Comparison of ENCODE assay signal across 29 cellular contexts in the genomic region with DNA sequence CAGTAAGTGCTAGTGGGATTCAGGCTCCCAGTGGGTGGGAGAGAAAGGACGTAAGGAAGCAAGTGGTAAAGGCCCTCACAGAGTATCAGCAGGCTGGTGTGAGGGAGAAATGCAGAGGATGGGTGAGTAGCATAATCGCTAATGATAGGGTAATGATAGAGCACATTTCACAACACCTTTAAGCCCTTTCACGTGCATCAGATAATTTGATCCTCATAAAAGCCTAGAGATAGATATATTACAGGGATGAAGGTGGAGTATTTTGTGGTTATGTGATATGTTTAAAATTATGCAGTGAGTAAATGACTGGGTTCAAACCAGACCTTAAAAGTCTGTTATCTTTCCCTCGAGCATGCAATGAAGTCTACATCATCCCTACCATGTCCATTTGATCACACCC. TPM values are rescaled to one million over a fixed set of nuclear protein-coding genes. Genes with fewer than 3 reads are reported as not detected.
"Had no signal": no experiment of that assay in that cellular context is flagged by ENCODE, and none has a peak within 500 bp of the region (broad histone marks: within the 10 kb centered on the region; RNA-seq: fewer than 3 reads in every experiment).

No MANE protein-coding gene starts in this region.

- H3K36me3 ChIP-seq: neural progenitor cell, ovary, right lobe of liver, sigmoid colon, spleen, suprapubic skin, tibial artery, upper lobe of left lung, vagina had no signal

- H3K4me3 ChIP-seq: neural progenitor cell, ovary, psoas muscle, right lobe of liver, sigmoid colon, skin epidermis, smooth muscle cell, spleen, suprapubic skin, testis, tibial artery, upper lobe of left lung, vagina had no signal

- H3K9me3 ChIP-seq: ovary, psoas muscle, right lobe of liver, sigmoid colon, spleen, suprapubic skin, testis, tibial artery, upper lobe of left lung, vagina had no signal

- H3K4me1 ChIP-seq: parathyroid adenoma, psoas muscle, right lobe of liver, sigmoid colon, spleen, suprapubic skin, testis, tibial artery, upper lobe of left lung, vagina had no signal

- H3K27me3 ChIP-seq: neural progenitor cell, ovary, right lobe of liver, sigmoid colon, suprapubic skin, testis, tibial artery, upper lobe of left lung, vagina had no signal

- H3K27ac ChIP-seq: neural progenitor cell, ovary, parathyroid adenoma, psoas muscle, right lobe of liver, sigmoid colon, skin epidermis, spleen, suprapubic skin, testis, tibial artery, upper lobe of left lung, vagina had no signal

- DNase-seq: natural killer cell; occipital lobe; ovary; psoas muscle; right cardiac atrium; right lobe of liver; sigmoid colon; spleen; stimulated activated CD4-positive, alpha-beta T cell treated with anti-CD3 and anti-CD28 coated beads, Interleukin-12 subunit alpha, Interleukin-12 subunit beta, amount 100 ng/mL, for 4 hours; stimulated activated CD4-positive, alpha-beta T cell treated with anti-CD3 and anti-CD28 coated beads, Interleukin-1b, Interleukin-23, amount 100 ng/mL, for 48 hours; stimulated activated CD4-positive, alpha-beta T cell treated with anti-CD3 and anti-CD28 coated beads, Interleukin-4, amount 100 ng/mL, for 1 hour; stimulated activated CD4-positive, alpha-beta T cell treated with anti-CD3 and anti-CD28 coated beads, Interleukin-4, amount 100 ng/mL, for 4 hours; stimulated activated CD8-positive, alpha-beta memory T cell treated with anti-CD3 and anti-CD28 coated beads, Interleukin-4, amount 100 ng/mL, for 48 hours; stimulated activated naive CD4-positive, alpha-beta T cell; stimulated activated naive CD8-positive, alpha-beta T cell treated with anti-CD3 and anti-CD28 coated beads, Interleukin-15, amount 100 ng/mL, for 72 hours; stimulated activated naive CD8-positive, alpha-beta T cell treated with anti-CD3 and anti-CD28 coated beads, Interleukin-15, Interleukin-2, amounts not matched to agents 100 U/mL and 50 U/mL, for 24 hours; substantia nigra; testis; tibial artery; trophoblast cell; upper lobe of left lung had no signal

RNA-seq across cellular contexts. Expression of a gene that starts 10.3 kb away (rescaled TPM):
- total RNA-seq: natural killer cell, occipital lobe, progenitor cell of endocrine pancreas, renal cortical epithelial cell, right lobe of liver, smooth muscle cell, upper lobe of left lung had no signal
